Comparison of ENCODE assay signal across 36 cellular contexts in genomic region chr4:77773101-77773500, GRCh38. TPM values are rescaled to one million over a fixed set of nuclear protein-coding genes. Genes with fewer than 3 reads are reported as not detected.
DNase-seq lines count a peak whose midpoint lies in the region; TF ChIP-seq lines count a peak whose summit lies in the region.
"Had no signal": no experiment of that assay in that cellular context is flagged by ENCODE, and none has a peak within 500 bp of the region (broad histone marks: within the 10 kb centered on the region; RNA-seq: fewer than 3 reads in every experiment).

No MANE protein-coding gene starts in this region.

- 96 to 97% methylated on average over 3 of the region's 3 CpGs for WGBS in sigmoid colon, 2 donors
- 94 to 98% methylated on average over 3 of the region's 3 CpGs for WGBS in testis, 2 donors

- H3K4me3 Mint-ChIP-seq in Calu3 (ENCODE audit: low read depth, unreplicated experiment) = no peak overlapping the region
- H3K4me3 Mint-ChIP-seq: activated B cell treated with CpG ODN at 0.5 μM for 24 hours had no signal

- no peaks in the 10 kb centered on the region for H3K9me3 Mint-ChIP-seq in Calu3 (ENCODE audit: low read depth, unreplicated experiment)

- H3K36me3 ChIP-seq in OCI-LY7 (ENCODE audit: insufficient read depth, low read length) (peaks cover 81% of the 10 kb centered on the region), sigmoid colon (peaks cover 0 to 33% (median 2%) of the 10 kb centered on the region in 4 donors), testis (ENCODE audit: low read depth, missing control alignments) (no peaks in the 10 kb centered on the region)

- TF ChIP-seq CTCF in AG04450 (IDR thresholded peaks at IDR 0.05; ENCODE audit: low read depth, low read length) (no peak), fibroblast of the aortic adventitia (IDR thresholded peaks at IDR 0.05; ENCODE audit: insufficient read depth, low read length) (no peak), OCI-LY7 (conservative IDR thresholded peaks at IDR 0.05; ENCODE audit: low read length) (no peak), Calu3 (IDR thresholded peaks at IDR 0.05; ENCODE audit: unreplicated experiment) (no peak), sigmoid colon (IDR thresholded peaks at IDR 0.05) (no peak), testis (IDR thresholded peaks at IDR 0.05) (no peak)

- H2AFZ ChIP-seq in OCI-LY7 (ENCODE audit: low read length) = no peak overlapping the region

- H3K27ac ChIP-seq in AG04450 (ENCODE audit: low read depth, low read length) (no peak overlapping the region), OCI-LY7 (ENCODE audit: low read depth, low read length, poor library complexity, severe bottlenecking) (no peak overlapping the region), sigmoid colon (no peak overlapping the region), testis (no peak overlapping the region)
- H3K27ac ChIP-seq: BLaER1 treated with 17β-estradiol and CSF1 and Interleukin-3, amounts not matched to agents 10 nM and 100 nM; esophagus squamous epithelium; left lung; SK-N-MC; spleen; stomach; tibial artery had no signal

- H3K4me1 ChIP-seq in OCI-LY7 (ENCODE audit: insufficient read depth, low read length, poor library complexity, severe bottlenecking) (no peaks in the 10 kb centered on the region), sigmoid colon (peaks cover 0 to 20% (median 10%) of the 10 kb centered on the region in 4 donors), testis (peaks cover 9% of the 10 kb centered on the region)

- no peak for TF ChIP-seq POLR2A in sigmoid colon (IDR thresholded peaks at IDR 0.05)
- TF ChIP-seq POLR2A in testis (IDR thresholded peaks at IDR 0.05) = no peak

- DNase-seq in AG04450 (ENCODE audit: low read depth, low spot score) (peak; percentile 8), EH (ENCODE audit: low read depth) (peak; percentile 55), amniotic epithelial cell (ENCODE audit: low read depth) (peak; percentile 49), fibroblast of the aortic adventitia (ENCODE audit: low read depth) (peak; percentile 27), OCI-LY7 (ENCODE audit: low spot score) (no peak), Calu3 (no peak), sigmoid colon (no peak), testis (no peak)
- DNase-seq: activated B cell treated with CpG ODN at 0.5 μM for 24 hours; activated CD4-positive, alpha-beta T cell treated with anti-CD3 and anti-CD28 coated beads, Interleukin-2, amount 50 U/mL, for 1 hour; activated effector memory CD4-positive, alpha-beta T cell treated with Interleukin-2 at 50 U/mL for 16 hours; activated T-cell treated with anti-CD3 and anti-CD28 coated beads, Interleukin-2, amount 50 U/mL, for 1 hour; cerebellar nuclear complex; DMS153; esophagus squamous epithelium; GOT3; head of caudate nucleus; islet precursor cell; KG1; left lung; mesendoderm; MG63; NCI-H1436; NCI-H2081 treated with DMSO at 0.1 percent for 48 hours; NCI-H226; NCI-H526 treated with DMSO at 0.1 percent for 48 hours; NK-92 treated with Interleukin-12 subunit alpha and Interleukin-12 subunit beta, amount 100 ng/mL, for 24 hours; PC-3; posterior cingulate gyrus; right cardiac atrium; spleen; stomach; T-helper 1 cell; tibial artery had no signal

- POLR2A ChIA-PET in AG04450 (lab: Yijun Ruan, JAX) (no interaction called here), OCI-LY7 (lab: Charles Lee) (no interaction called here)

- no peak for TF ChIP-seq EP300 in sigmoid colon (IDR thresholded peaks at IDR 0.05)

- no peaks in the 10 kb centered on the region for H3K27me3 Mint-ChIP-seq in Calu3 (ENCODE audit: unreplicated experiment)
- H3K27me3 Mint-ChIP-seq: activated B cell treated with CpG ODN at 0.5 μM for 24 hours had no signal

- H3K27ac Mint-ChIP-seq in Calu3 (ENCODE audit: unreplicated experiment) = no peak overlapping the region
- H3K27ac Mint-ChIP-seq: activated B cell treated with CpG ODN at 0.5 μM for 24 hours had no signal

- H3K9me3 ChIP-seq in AG04450 (ENCODE audit: control insufficient read depth, insufficient read depth, low read length) = no peaks in the 10 kb centered on the region
- H3K9me3 ChIP-seq in OCI-LY7 (ENCODE audit: low read length) = no peaks in the 10 kb centered on the region
- H3K9me3 ChIP-seq in sigmoid colon = no peaks in the 10 kb centered on the region
- H3K9me3 ChIP-seq in testis = no peaks in the 10 kb centered on the region
- H3K9me3 ChIP-seq: esophagus squamous epithelium, left lung, MG63, spleen, stomach, tibial artery had no signal

- H3K27me3 ChIP-seq in AG04450 (ENCODE audit: control insufficient read depth, insufficient read depth, low read length) (no peaks in the 10 kb centered on the region), sigmoid colon (no peaks in the 10 kb centered on the region), testis (no peaks in the 10 kb centered on the region)
- H3K27me3 ChIP-seq: BLaER1 treated with 17β-estradiol and CSF1 and Interleukin-3, amounts not matched to agents 10 nM and 100 nM; esophagus squamous epithelium; left lung; MG63; spleen; stomach; tibial artery had no signal

- H3K4me3 ChIP-seq in AG04450 (ENCODE audit: low read depth, low read length) (no peak overlapping the region), fibroblast of the aortic adventitia (ENCODE audit: low read depth, low read length) (no peak overlapping the region), OCI-LY7 (ENCODE audit: low read depth, low read length, poor library complexity, severe bottlenecking) (no peak overlapping the region), sigmoid colon (no peak overlapping the region), testis (no peak overlapping the region)
- H3K4me3 ChIP-seq: BLaER1 treated with 17β-estradiol and CSF1 and Interleukin-3, amounts not matched to agents 10 nM and 100 nM; esophagus squamous epithelium; left lung; MG63; SK-N-MC; spleen; stomach; tibial artery had no signal

- no peaks in the 10 kb centered on the region for H3K9me2 ChIP-seq in OCI-LY7 (ENCODE audit: insufficient read depth, low read length)

- CTCF ChIA-PET in AG04450 (lab: Charles Lee) = interaction anchor here (0.6 kb wide), 1 partner anchor 770 kb away, joined by 3 read pairs; no protein-coding TSS in a partner anchor
- CTCF ChIA-PET in OCI-LY7 (lab: Charles Lee; ENCODE audit: unreplicated experiment) = no interaction called here
- CTCF ChIA-PET in Calu3 (lab: Charles Lee) = no interaction called here

- H3K79me2 ChIP-seq in OCI-LY7 (ENCODE audit: insufficient read depth, low read depth, low read length) = peaks cover 33% of the 10 kb centered on the region

- H3K36me3 Mint-ChIP-seq in Calu3 (ENCODE audit: insufficient read depth, unreplicated experiment) = no peaks in the 10 kb centered on the region

- H3K4me1 Mint-ChIP-seq in Calu3 (ENCODE audit: low read depth, unreplicated experiment) = no peaks in the 10 kb centered on the region

- BruUV-seq in OCI-LY7 (replicated peaks; lab: Mats Ljungman, UMichigan) (no TSS peak), Calu3 (replicated peaks; lab: Mats Ljungman, UMichigan) (no TSS peak)

- H3K4me2 ChIP-seq in OCI-LY7 (ENCODE audit: low read length) = no peak overlapping the region
- H3K4me2 ChIP-seq: BLaER1 treated with 17β-estradiol and CSF1 and Interleukin-3, amounts not matched to agents 10 nM and 100 nM had no signal

- H4K20me1 ChIP-seq in OCI-LY7 (ENCODE audit: insufficient read depth, low read length) = peaks cover 7% of the 10 kb centered on the region; the same call in 1 of the 2 replicates

- intact Hi-C loops in OCI-LY7 (cut with micrococcal nuclease; ENCODE audit: unreplicated experiment) (no loop called here), Calu3 (cut with micrococcal nuclease; ENCODE audit: unreplicated experiment) (no loop called here), sigmoid colon (cut with DNase I) (no loop called here), testis (cut with DNase I; ENCODE audit: low total_unique reads) (no loop called here)

RNA-seq across cellular contexts. Expression of gene CNOT6L, which starts 46.1 kb away (rescaled TPM):
- 10.7 and 11.2 TPM in 2 replicates for polyA plus RNA-seq in AG04450 (2011; rRNA removed)
- 27.2 and 36.0 TPM in 2 replicates for polyA minus RNA-seq in AG04450 (2011; rRNA and poly(A)+ RNA removed)
- 16.4 and 22.2 TPM in 2 replicates for total RNA-seq in fibroblast of the aortic adventitia (ENCODE audit: low replicate concordance)
- 17.3 and 21.4 TPM in 2 replicates for total RNA-seq in OCI-LY7 (2014; rRNA removed; shearing (Covaris generic))
- 112 and 122 TPM in 2 replicates for total RNA-seq in OCI-LY7 (2022)
- 27.1 and 29.7 TPM in 2 replicates for total RNA-seq in Calu3 (2022)
- total RNA-seq in sigmoid colon = 10 to 100 TPM; 17.5 to 21.6 (median 19.2) TPM
- 10 to 100 TPM in 2 of 3 donors, 1 to 10 TPM in 1; 4.2 to 13.7 (median 10.6) TPM for polyA plus RNA-seq in sigmoid colon
- total RNA-seq in testis = 10 to 100 TPM; 21.0 to 25.7 TPM
- 23.1 TPM for polyA plus RNA-seq in testis (ENCODE audit: insufficient read depth, low read depth, low replicate concordance)

Comparison
In these comparisons a context has a peak if more than half of its experiments do, and no peak if none do; other contexts are left out.
1. DNase-seq: peak in AG04450 (single experiment), EH (single experiment), amniotic epithelial cell (single experiment) and fibroblast of the aortic adventitia (single experiment); none in OCI-LY7 (single experiment), Calu3 (single experiment), sigmoid colon (single experiment) and testis (single experiment).